ENCODE assay signal across 16 cellular contexts in genomic region chr18:54774423-54774822, GRCh38. TPM values are rescaled to one million over a fixed set of nuclear protein-coding genes. Genes with fewer than 3 reads are reported as not detected.
DNase-seq lines count a peak whose midpoint lies in the region; ATAC-seq and TF ChIP-seq lines count a peak whose summit lies in the region.
"Had no signal": no experiment of that assay in that cellular context is flagged by ENCODE, and none has a peak within 500 bp of the region (broad histone marks: within the 10 kb centered on the region; RNA-seq: fewer than 3 reads in every experiment).

No MANE protein-coding gene starts in this region.

- peaks cover 8% of the 10 kb centered on the region; the same call in 1 of the 2 replicates for H3K9me3 ChIP-seq in BLaER1
- no peaks in the 10 kb centered on the region for H3K9me3 ChIP-seq in osteoblast (ENCODE audit: low read depth, low read length)
- H3K9me3 ChIP-seq: gastroesophageal sphincter, neutrophil had no signal

- H4K20me1 ChIP-seq in BLaER1 (no peaks in the 10 kb centered on the region), osteoblast (ENCODE audit: insufficient read depth, low read length) (no peaks in the 10 kb centered on the region)

- H2AFZ ChIP-seq in osteoblast (ENCODE audit: low read length): peak overlapping the region; percentile 67

- H3K36me3 ChIP-seq in BLaER1: no peaks in the 10 kb centered on the region
- no peaks in the 10 kb centered on the region for H3K36me3 ChIP-seq in osteoblast (ENCODE audit: insufficient read depth, low read length)
- H3K36me3 ChIP-seq: gastroesophageal sphincter, neutrophil had no signal

- no peak for TF ChIP-seq CTCF in choroid plexus epithelial cell (conservative IDR thresholded peaks at IDR 0.05; ENCODE audit: low read depth, low read length)
- no peak for TF ChIP-seq CTCF in osteoblast (IDR thresholded peaks at IDR 0.05; ENCODE audit: extremely low read depth, low read depth, low read length)

- no peak for ATAC-seq in esophagus mucosa
- no peak for ATAC-seq in HG02763 (IDR thresholded peaks at IDR 0.05; ENCODE audit: unreplicated experiment)
- ATAC-seq in HG02885 (IDR thresholded peaks at IDR 0.05; ENCODE audit: poor library complexity, unreplicated experiment): no peak
- ATAC-seq: gastroesophageal sphincter; stimulated activated naive CD8-positive, alpha-beta T cell treated with anti-CD3 and anti-CD28 coated beads, Interleukin-15, Interleukin-2, amounts not matched to agents 100 U/mL and 50 U/mL, for 24 hours had no signal

- H3K27ac ChIP-seq in BLaER1 (peak overlapping the region; percentile 33; the same call in 1 of the 2 replicates), osteoblast (ENCODE audit: low read depth, low read length) (peak overlapping the region; percentile 100)
- H3K27ac ChIP-seq: gastroesophageal sphincter, neutrophil had no signal

- CTCF ChIA-PET in HEK293T (lab: Yijun Ruan, JAX): no interaction called here

- H3K9ac ChIP-seq in BLaER1: no peak overlapping the region

- DNase-seq in LoVo (ENCODE audit: low spot score) (peak; percentile 1), choroid plexus epithelial cell (ENCODE audit: low read depth) (peak; percentile 60), osteoblast (ENCODE audit: insufficient read length, low spot score, missing footprints) (peak; percentile 19), HEK293T (ENCODE audit: extremely low spot score) (no peak)
- DNase-seq: activated B cell treated with CpG ODN at 0.5 μM for 24 hours; activated gamma-delta T cell treated with Interleukin-2 at 50 U/mL for 16 hours; CD4-positive, CD25-positive, alpha-beta regulatory T cell; NCI-H187; NCI-H526 treated with DMSO at 0.1 percent for 48 hours; stimulated activated naive CD8-positive, alpha-beta T cell treated with anti-CD3 and anti-CD28 coated beads, Interleukin-15, Interleukin-2, amounts not matched to agents 100 U/mL and 50 U/mL, for 24 hours had no signal

- no peaks in the 10 kb centered on the region for H3K79me2 ChIP-seq in osteoblast (ENCODE audit: insufficient read depth, low read length)

- no peak overlapping the region for H3K4me3 ChIP-seq in BLaER1
- H3K4me3 ChIP-seq in choroid plexus epithelial cell (ENCODE audit: low read depth, low read length): no peak overlapping the region
- peak overlapping the region; percentile 8 for H3K4me3 ChIP-seq in osteoblast (ENCODE audit: insufficient read depth, low read length)
- H3K4me3 ChIP-seq: gastroesophageal sphincter had no signal

- H3K4me1 ChIP-seq in BLaER1 (peaks cover 51% of the 10 kb centered on the region), osteoblast (ENCODE audit: insufficient read depth, low read length) (peaks cover 42% of the 10 kb centered on the region)

- H3K4me2 ChIP-seq in BLaER1 (peak overlapping the region; percentile 64), osteoblast (ENCODE audit: insufficient read depth, low read length) (peak overlapping the region; percentile 75)

- POLR2A ChIA-PET in HEK293T (lab: Yijun Ruan, JAX): no interaction called here

- no peaks in the 10 kb centered on the region for H3K27me3 ChIP-seq in BLaER1
- H3K27me3 ChIP-seq in osteoblast (ENCODE audit: insufficient read depth, low read length): no peaks in the 10 kb centered on the region
- H3K27me3 ChIP-seq: gastroesophageal sphincter, neutrophil had no signal

TF ChIP-seq in HEK293T, 16 proteins besides CTCF, POLR2A, EP300 and RAD21:
- TF ChIP-seq L3MBTL2 (conservative IDR thresholded peaks at IDR 0.05) (no peak), LEF1 (IDR thresholded peaks at IDR 0.05; ENCODE audit: borderline replicate concordance) (no peak), FOXK2 (IDR thresholded peaks at IDR 0.05) (no peak), NFRKB (IDR thresholded peaks at IDR 0.05) (no peak), CTBP1 (IDR thresholded peaks at IDR 0.05; ENCODE audit: borderline replicate concordance) (no peak), TARDBP (IDR thresholded peaks at IDR 0.05) (no peak), FOXA1 (IDR thresholded peaks at IDR 0.05) (no peak), SUZ12 (IDR thresholded peaks at IDR 0.05) (no peak), SP1 (IDR thresholded peaks at IDR 0.05) (no peak), ARNT (IDR thresholded peaks at IDR 0.05) (no peak), FOXM1 (IDR thresholded peaks at IDR 0.05; ENCODE audit: borderline replicate concordance) (no peak), ZNF384 (IDR thresholded peaks at IDR 0.05) (no peak)

RNA-seq across cellular contexts. Expression of gene RAB27B, which starts 53.9 kb away (rescaled TPM):
- 55.7 and 99.0 TPM in 2 replicates for total RNA-seq in osteoblast
- 35.3 TPM for total RNA-seq in esophagus mucosa
